In genomic region chr5:140309706-140310249, GRCh38 we compare ENCODE assay signal across 2 cellular contexts.
TF ChIP-seq lines count a peak whose summit lies in the region.

No MANE protein-coding gene starts in this region.

TF ChIP-seq in IMR-90, 13 proteins besides CTCF, POLR2A, EP300 and RAD21:
- TF ChIP-seq NFE2L2 (IDR thresholded peaks at IDR 0.05; ENCODE audit: low read depth, low read length): no peak
- TF ChIP-seq BHLHE40 (IDR thresholded peaks at IDR 0.05; ENCODE audit: low read depth, low read length): no peak
- no peak for TF ChIP-seq CEBPB (IDR thresholded peaks at IDR 0.05; ENCODE audit: low read depth, low read length)
- no peak for TF ChIP-seq ELK1 (IDR thresholded peaks at IDR 0.05; ENCODE audit: borderline replicate concordance, low read depth, low read length)
- no peak for TF ChIP-seq SMC3 (IDR thresholded peaks at IDR 0.05; ENCODE audit: low read depth, low read length)
- TF ChIP-seq FOS (IDR thresholded peaks at IDR 0.05; ENCODE audit: low read depth, low read length): no peak
- TF ChIP-seq RFX5 (IDR thresholded peaks at IDR 0.05; ENCODE audit: low read depth, low read length): no peak
- no peak for TF ChIP-seq CHD1 (IDR thresholded peaks at IDR 0.05; ENCODE audit: low read depth, low read length)
- TF ChIP-seq MAFK (IDR thresholded peaks at IDR 0.05; ENCODE audit: low read depth, low read length): no peak
- TF ChIP-seq, protein P1, sequence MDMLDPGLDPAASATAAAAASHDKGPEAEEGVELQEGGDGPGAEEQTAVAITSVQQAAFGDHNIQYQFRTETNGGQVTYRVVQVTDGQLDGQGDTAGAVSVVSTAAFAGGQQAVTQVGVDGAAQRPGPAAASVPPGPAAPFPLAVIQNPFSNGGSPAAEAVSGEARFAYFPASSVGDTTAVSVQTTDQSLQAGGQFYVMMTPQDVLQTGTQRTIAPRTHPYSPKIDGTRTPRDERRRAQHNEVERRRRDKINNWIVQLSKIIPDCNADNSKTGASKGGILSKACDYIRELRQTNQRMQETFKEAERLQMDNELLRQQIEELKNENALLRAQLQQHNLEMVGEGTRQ (IDR thresholded peaks at IDR 0.05; ENCODE audit: low read depth, low read length): no peak
- TF ChIP-seq MAZ (IDR thresholded peaks at IDR 0.05; ENCODE audit: borderline replicate concordance, low read depth, low read length): no peak
- TF ChIP-seq MXI1 (IDR thresholded peaks at IDR 0.05; ENCODE audit: borderline replicate concordance, low read depth, low read length): no peak
- TF ChIP-seq RCOR1 (IDR thresholded peaks at IDR 0.05; ENCODE audit: insufficient replicate concordance, low read length): no peak

TF ChIP-seq in K562, 482 proteins besides CTCF, POLR2A, EP300 and RAD21:
- peak; percentile 73; the same call in 1 of the 2 replicates for TF ChIP-seq CC2D1A (IDR thresholded peaks at IDR 0.05)
- no peak for TF ChIP-seq GABPB1 (CRISPR knock-in tag; IDR thresholded peaks at IDR 0.05)
- no peak for TF ChIP-seq HIVEP1 (CRISPR knock-in tag; IDR thresholded peaks at IDR 0.05)
- no peak for TF ChIP-seq FOXA1 (IDR thresholded peaks at IDR 0.05; ENCODE audit: borderline replicate concordance)
- peak; percentile 83 for TF ChIP-seq HINFP (tag; conservative IDR thresholded peaks at IDR 0.05; ENCODE audit: low read depth)
- TF ChIP-seq EHMT2 (IDR thresholded peaks at IDR 0.05): peak; percentile 80
- TF ChIP-seq, protein P2, sequence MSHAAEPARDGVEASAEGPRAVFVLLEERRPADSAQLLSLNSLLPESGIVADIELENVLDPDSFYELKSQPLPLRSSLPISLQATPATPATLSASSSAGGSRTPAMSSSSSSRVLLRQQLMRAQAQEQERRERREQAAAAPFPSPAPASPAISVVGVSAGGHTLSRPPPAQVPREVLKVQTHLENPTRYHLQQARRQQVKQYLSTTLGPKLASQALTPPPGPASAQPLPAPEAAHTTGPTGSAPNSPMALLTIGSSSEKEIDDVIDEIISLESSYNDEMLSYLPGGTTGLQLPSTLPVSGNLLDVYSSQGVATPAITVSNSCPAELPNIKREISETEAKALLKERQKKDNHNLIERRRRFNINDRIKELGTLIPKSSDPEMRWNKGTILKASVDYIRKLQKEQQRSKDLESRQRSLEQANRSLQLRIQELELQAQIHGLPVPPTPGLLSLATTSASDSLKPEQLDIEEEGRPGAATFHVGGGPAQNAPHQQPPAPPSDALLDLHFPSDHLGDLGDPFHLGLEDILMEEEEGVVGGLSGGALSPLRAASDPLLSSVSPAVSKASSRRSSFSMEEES (CRISPR knock-in tag; IDR thresholded peaks at IDR 0.05): no peak
- TF ChIP-seq, protein P3, sequence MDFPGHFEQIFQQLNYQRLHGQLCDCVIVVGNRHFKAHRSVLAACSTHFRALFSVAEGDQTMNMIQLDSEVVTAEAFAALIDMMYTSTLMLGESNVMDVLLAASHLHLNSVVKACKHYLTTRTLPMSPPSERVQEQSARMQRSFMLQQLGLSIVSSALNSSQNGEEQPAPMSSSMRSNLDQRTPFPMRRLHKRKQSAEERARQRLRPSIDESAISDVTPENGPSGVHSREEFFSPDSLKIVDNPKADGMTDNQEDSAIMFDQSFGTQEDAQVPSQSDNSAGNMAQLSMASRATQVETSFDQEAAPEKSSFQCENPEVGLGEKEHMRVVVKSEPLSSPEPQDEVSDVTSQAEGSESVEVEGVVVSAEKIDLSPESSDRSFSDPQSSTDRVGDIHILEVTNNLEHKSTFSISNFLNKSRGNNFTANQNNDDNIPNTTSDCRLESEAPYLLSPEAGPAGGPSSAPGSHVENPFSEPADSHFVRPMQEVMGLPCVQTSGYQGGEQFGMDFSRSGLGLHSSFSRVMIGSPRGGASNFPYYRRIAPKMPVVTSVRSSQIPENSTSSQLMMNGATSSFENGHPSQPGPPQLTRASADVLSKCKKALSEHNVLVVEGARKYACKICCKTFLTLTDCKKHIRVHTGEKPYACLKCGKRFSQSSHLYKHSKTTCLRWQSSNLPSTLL (IDR thresholded peaks at IDR 0.05): peak; percentile 77
